8 cellular contexts compared by ENCODE assay signal in genomic region chr7:22110227-22110839, GRCh38.
A peak's percentile ranks its signal among the peaks of the same experiment; 100 is the strongest.
DNase-seq lines count a peak whose midpoint lies in the region; TF ChIP-seq lines count a peak whose summit lies in the region.

No MANE protein-coding gene starts in this region.

- no peaks in the 10 kb centered on the region for H3K9me3 Mint-ChIP-seq in HFFc6

- H3K27ac Mint-ChIP-seq in HFFc6 = no peak overlapping the region

- H3K36me3 Mint-ChIP-seq in HFFc6 (ENCODE audit: low read depth) = no peaks in the 10 kb centered on the region

- intact Hi-C loops in left ventricle myocardium inferior (cut with micrococcal nuclease) = loop anchor here (2.0 kb wide), 1 partner anchor 378 kb away; no protein-coding TSS in a partner anchor

- peaks cover 28% of the 10 kb centered on the region for H3K4me1 Mint-ChIP-seq in HFFc6 (ENCODE audit: low read depth)

- no peaks in the 10 kb centered on the region for H3K36me3 ChIP-seq in left ventricle myocardium inferior

- DNase-seq in GDM1 (lab: John Stamatoyannopoulos, UW) (peak; percentile 46), HFFc6 (peak; percentile 84), NCI-H1436 treated with DMSO at 0.1 percent for 48 hours (lab: John Stamatoyannopoulos, UW) (peak; percentile 39), T follicular helper cell (ENCODE audit: low read depth) (peak; percentile 49), amniotic epithelial cell (ENCODE audit: low read depth) (peak; percentile 75), left ventricle myocardium inferior (peak; percentile 31), retinal pigment epithelial cell (ENCODE audit: low read depth) (peak; percentile 44), OCI-M2 (lab: John Stamatoyannopoulos, UW; ENCODE audit: unreplicated experiment) (no peak)

- peak; percentile 88 for TF ChIP-seq CTCF in HFFc6 (IDR thresholded peaks at IDR 0.05)
- TF ChIP-seq CTCF in left ventricle myocardium inferior (IDR thresholded peaks at IDR 0.05; ENCODE audit: borderline replicate concordance) = peak; percentile 81
- peak; percentile 82 for TF ChIP-seq CTCF in retinal pigment epithelial cell (conservative IDR thresholded peaks at IDR 0.05; ENCODE audit: low read depth, low read length)

- H3K27me3 Mint-ChIP-seq in HFFc6 (ENCODE audit: insufficient read depth) = peaks cover 9% of the 10 kb centered on the region

- H3K27ac ChIP-seq in left ventricle myocardium inferior (replicated peaks) = peak overlapping the region; percentile 10

- H3K4me3 ChIP-seq in left ventricle myocardium inferior (no peak overlapping the region), retinal pigment epithelial cell (ENCODE audit: low read length) (no peak overlapping the region)

- H3K27me3 ChIP-seq in left ventricle myocardium inferior (ENCODE audit: low read depth) = no peaks in the 10 kb centered on the region

- H3K9me3 ChIP-seq in left ventricle myocardium inferior (replicated peaks) = no peaks in the 10 kb centered on the region

- no peak overlapping the region for H3K4me3 Mint-ChIP-seq in HFFc6

- peaks cover 18% of the 10 kb centered on the region for H3K4me1 ChIP-seq in left ventricle myocardium inferior
